8 cellular contexts compared by ENCODE assay signal in genomic region chr6:118892248-118893094, GRCh38. TPM values are rescaled to one million over a fixed set of nuclear protein-coding genes. Genes with fewer than 3 reads are reported as not detected.
DNase-seq lines count a peak whose midpoint lies in the region; ATAC-seq and TF ChIP-seq lines count a peak whose summit lies in the region.

No MANE protein-coding gene starts in this region.

- H3K36me3 ChIP-seq in cardiac muscle cell (no peaks in the 10 kb centered on the region), kidney epithelial cell (ENCODE audit: control insufficient read depth, insufficient read depth, low read length) (no peaks in the 10 kb centered on the region)

- peak overlapping the region; percentile 94 for H3K27ac ChIP-seq in cardiac muscle cell
- peak overlapping the region; percentile 88 for H3K27ac ChIP-seq in substantia nigra (ENCODE audit: low read depth, low read length, poor library complexity, severe bottlenecking)

- H3K27me3 ChIP-seq in cardiac muscle cell: no peaks in the 10 kb centered on the region
- no peaks in the 10 kb centered on the region for H3K27me3 ChIP-seq in kidney epithelial cell (ENCODE audit: control insufficient read depth, insufficient read depth, low read length)

- H3K27ac Mint-ChIP-seq in activated naive CD8-positive, alpha-beta T cell treated with anti-CD3 and anti-CD28 coated beads, Interleukin-2, amount 50 U/mL, for 24 hours: peak overlapping the region; percentile 94

- peak overlapping the region; percentile 91 for H3K4me3 Mint-ChIP-seq in activated naive CD8-positive, alpha-beta T cell treated with anti-CD3 and anti-CD28 coated beads, Interleukin-2, amount 50 U/mL, for 24 hours

- ATAC-seq in Right ventricle myocardium superior (ENCODE audit: poor library complexity) (no peak), GM19324 (IDR thresholded peaks at IDR 0.05; ENCODE audit: low FRiP score, unreplicated experiment) (no peak), HG03442 (IDR thresholded peaks at IDR 0.05; ENCODE audit: unreplicated experiment) (no peak)
- no peak for ATAC-seq in activated naive CD8-positive, alpha-beta T cell treated with anti-CD3 and anti-CD28 coated beads, Interleukin-2, amount 50 U/mL, for 24 hours

- H3K27me3 Mint-ChIP-seq in activated naive CD8-positive, alpha-beta T cell treated with anti-CD3 and anti-CD28 coated beads, Interleukin-2, amount 50 U/mL, for 24 hours: peaks cover 2% of the 10 kb centered on the region

- intact Hi-C loops in Right ventricle myocardium superior (cut with DNase I): no loop called here

- peaks cover 14% of the 10 kb centered on the region for H3K36me3 Mint-ChIP-seq in activated naive CD8-positive, alpha-beta T cell treated with anti-CD3 and anti-CD28 coated beads, Interleukin-2, amount 50 U/mL, for 24 hours (ENCODE audit: low read depth)

- no peaks in the 10 kb centered on the region for H3K9me3 ChIP-seq in cardiac muscle cell (ENCODE audit: low read depth)

- H3K4me1 ChIP-seq in cardiac muscle cell (ENCODE audit: low read depth): peaks cover 27% of the 10 kb centered on the region

- no peaks in the 10 kb centered on the region for H3K9me3 Mint-ChIP-seq in activated naive CD8-positive, alpha-beta T cell treated with anti-CD3 and anti-CD28 coated beads, Interleukin-2, amount 50 U/mL, for 24 hours

- H3K4me1 Mint-ChIP-seq in activated naive CD8-positive, alpha-beta T cell treated with anti-CD3 and anti-CD28 coated beads, Interleukin-2, amount 50 U/mL, for 24 hours: peaks cover 64% of the 10 kb centered on the region

- TF ChIP-seq CTCF in cardiac muscle cell (IDR thresholded peaks at IDR 0.05; ENCODE audit: low read depth, low read length) (no peak), kidney epithelial cell (IDR thresholded peaks at IDR 0.05; ENCODE audit: insufficient read depth, low read length, poor library complexity, severe bottlenecking) (no peak)

- DNase-seq in cardiac muscle cell (ENCODE audit: low read depth in 1 of 2, low spot score in 1 of 2) (no peak), Right ventricle myocardium superior (no peak), kidney epithelial cell (ENCODE audit: low read depth) (no peak), substantia nigra (lab: John Stamatoyannopoulos, UW) (no peak)
- DNase-seq in activated naive CD8-positive, alpha-beta T cell treated with anti-CD3 and anti-CD28 coated beads, Interleukin-2, amount 50 U/mL, for 24 hours: no peak
- no peak for DNase-seq in activated effector memory CD4-positive, alpha-beta T cell treated with anti-CD3 and anti-CD28 coated beads, Interleukin-2, amount 50 U/mL, for 16 hours

- H3K4me3 ChIP-seq in cardiac muscle cell (peak overlapping the region; percentile 57), kidney epithelial cell (ENCODE audit: low read depth, low read length) (peak overlapping the region; percentile 46)

RNA-seq across cellular contexts. Expression of gene ASF1A, which starts 1.5 kb away (rescaled TPM):
- 9.3 and 11.6 TPM in 2 replicates for total RNA-seq in cardiac muscle cell
- 27.9 and 41.2 TPM in 2 replicates for polyA plus RNA-seq in cardiac muscle cell
- total RNA-seq in Right ventricle myocardium superior: 26.0 TPM
- 16.2 and 17.9 TPM in 2 replicates for total RNA-seq in kidney epithelial cell

RNA-seq across cellular contexts. Expression of gene MCM9, which starts 42.5 kb away (rescaled TPM):
- total RNA-seq in cardiac muscle cell: 6.4 and 10.1 TPM in 2 replicates
- 7.0 and 14.0 TPM in 2 replicates for polyA plus RNA-seq in cardiac muscle cell
- 4.8 TPM for total RNA-seq in Right ventricle myocardium superior
- 14.2 and 17.9 TPM in 2 replicates for total RNA-seq in kidney epithelial cell
